20 cellular contexts compared by ENCODE assay signal in genomic region chr21:20388400-20388799, GRCh38.
"Had no signal": no experiment of that assay in that cellular context is flagged by ENCODE, and none has a peak within 500 bp of the region (broad histone marks: within the 10 kb centered on the region; RNA-seq: fewer than 3 reads in every experiment).

No MANE protein-coding gene starts in this region.

- H3K27ac ChIP-seq: cardiac muscle cell, esophagus muscularis mucosa, heart right ventricle, lower lobe of right lung, spleen, thoracic aorta, upper lobe of right lung had no signal

- ATAC-seq: activated T-helper 17 cell treated with anti-CD3 and anti-CD28 coated beads, Interleukin-2, amount 50 U/mL, for 72 hours; heart right ventricle; left cardiac atrium; lower lobe of right lung; stimulated activated naive B cell treated with anti-CD40 and anti-IgM and Interleukin-4, amounts not matched to agents 10 μg/mL and 1 μg/mL and 100 μg/mL, for 72 hours; upper lobe of right lung had no signal

- H3K4me1 ChIP-seq: esophagus muscularis mucosa, heart right ventricle, lower lobe of right lung, spleen, upper lobe of right lung had no signal

- H3K4me3 ChIP-seq: cardiac muscle cell, esophagus muscularis mucosa, heart right ventricle, lower lobe of right lung, spleen, thoracic aorta, upper lobe of right lung had no signal

- H3K36me3 ChIP-seq: cardiac muscle cell, esophagus muscularis mucosa, heart right ventricle, lower lobe of right lung, spleen, thoracic aorta, upper lobe of right lung had no signal

- H3K27me3 ChIP-seq: cardiac muscle cell, esophagus muscularis mucosa, heart right ventricle, spleen, upper lobe of right lung had no signal

- DNase-seq: activated CD4-positive, alpha-beta memory T cell treated with anti-CD3 and anti-CD28 coated beads, Interleukin-2, amount 10 ng/mL, durations not matched to agents 7 days and 5 days; activated CD4-positive, alpha-beta T cell treated with anti-CD3 and anti-CD28 coated beads for 48 hours; activated CD4-positive, CD25-positive, alpha-beta regulatory T cell; activated naive CD4-positive, alpha-beta T cell; activated naive CD8-positive, alpha-beta T cell treated with anti-CD3 and anti-CD28 coated beads, Interleukin-2, amount 10 ng/mL, durations not matched to agents 7 days and 5 days; activated T-cell treated with anti-CD3 and anti-CD28 coated beads, Interleukin-2, amount 50 U/mL, for 1 hour; dermis blood vessel endothelial cell; effector memory CD4-positive, alpha-beta T cell; heart right ventricle; left cardiac atrium; lower lobe of right lung; occipital lobe; posterior cingulate gyrus; spleen; stimulated activated naive B cell treated with anti-CD40 and anti-IgM and Interleukin-4, amounts not matched to agents 10 μg/mL and 1 μg/mL and 100 μg/mL, for 72 hours; upper lobe of right lung had no signal
